In the genomic region with DNA sequence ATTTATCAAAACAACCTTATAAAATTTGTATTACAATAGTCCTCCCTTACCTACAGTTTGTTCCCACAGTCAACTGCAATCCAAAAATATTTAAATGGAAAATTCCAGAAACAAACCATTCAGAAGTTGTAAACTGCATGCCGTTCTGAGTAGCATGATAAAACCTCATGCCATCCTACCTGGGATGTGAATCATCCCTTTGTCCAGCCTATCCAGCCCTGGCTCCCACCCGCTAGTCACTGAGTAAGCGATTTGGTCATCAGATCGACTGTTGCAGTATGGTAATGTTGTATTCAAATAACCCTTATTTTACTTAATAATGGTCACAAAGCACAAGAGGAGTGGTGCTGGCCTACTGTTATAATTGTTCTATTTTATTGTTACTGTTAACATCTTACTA, we compare ENCODE assay signal across 12 cellular contexts.
DNase-seq lines count a peak whose midpoint lies in the region; ATAC-seq, FAIRE-seq and TF ChIP-seq lines count a peak whose summit lies in the region.
"Had no signal": no experiment of that assay in that cellular context is flagged by ENCODE, and none has a peak within 500 bp of the region (broad histone marks: within the 10 kb centered on the region; RNA-seq: fewer than 3 reads in every experiment).

No MANE protein-coding gene starts in this region.

- H3K9me3 ChIP-seq in SK-N-SH (no peaks in the 10 kb centered on the region), small intestine (ENCODE audit: control insufficient read depth, low read depth) (no peaks in the 10 kb centered on the region)

- DNase-seq in HS-5 (ENCODE audit: low read depth), result peak; percentile 22
- no peak for DNase-seq in SK-N-SH
- DNase-seq in glomerular visceral epithelial cell (ENCODE audit: extremely low spot score), result peak; percentile 69
- DNase-seq in small intestine, result peak; percentile 1
- DNase-seq in NCI-H82 treated with DMSO at 0.1 percent for 48 hours (lab: John Stamatoyannopoulos, UW; ENCODE audit: unreplicated experiment), result no peak
- DNase-seq in NCI-H345 treated with DMSO at 0.1 percent for 48 hours (lab: John Stamatoyannopoulos, UW; ENCODE audit: unreplicated experiment), result no peak
- DNase-seq in GM13977 (ENCODE audit: low spot score), result no peak
- DNase-seq: NCI-H1694 treated with DMSO at 0.1 percent for 48 hours; OCI-M1; stimulated activated CD4-positive, alpha-beta T cell treated with anti-CD3 and anti-CD28 coated beads, Interleukin-1b, Interleukin-23, amount 100 ng/mL, for 48 hours had no signal

- no peaks in the 10 kb centered on the region for H4K20me1 ChIP-seq in SK-N-SH (ENCODE audit: insufficient read depth)

- in situ Hi-C loops in GM13977 (cut with MboI; ENCODE audit: low pct_unique_long_range_greater_than_20kb, low sequenced_read_pairs, unreplicated experiment), result no loop called here

- TF ChIP-seq EP300 in SK-N-SH (IDR thresholded peaks at IDR 0.05; ENCODE audit: borderline replicate concordance in 1 of 2, low read depth in 1 of 2, low read length in 1 of 2), result no peak

- H3K79me2 ChIP-seq in SK-N-SH (ENCODE audit: insufficient read depth), result no peaks in the 10 kb centered on the region

- H2AFZ ChIP-seq in SK-N-SH (ENCODE audit: low read depth), result no peak overlapping the region

- H3K36me3 ChIP-seq in SK-N-SH (replicated peaks in 1 of 2; ENCODE audit: control insufficient read depth in 1 of 2, insufficient read depth in 2 of 2, low read length in 1 of 2) (no peaks in the 10 kb centered on the region), small intestine (ENCODE audit: control insufficient read depth in 2 of 2, insufficient read depth in 2 of 2, low read length in 2 of 2) (no peaks in the 10 kb centered on the region)

- no peak overlapping the region for H3K27ac ChIP-seq in SK-N-SH (ENCODE audit: low read depth in 2 of 2, low read length in 1 of 2)
- H3K27ac ChIP-seq in small intestine (ENCODE audit: low read depth in 1 of 2, low read length in 1 of 2), result no peak overlapping the region
- H3K27ac ChIP-seq: HL-60 had no signal

- TF ChIP-seq RAD21 in SK-N-SH (IDR thresholded peaks at IDR 0.05; ENCODE audit: low read length), result no peak

- no peak overlapping the region for H3K4me3 ChIP-seq in SK-N-SH (ENCODE audit: low read depth in 2 of 2, low read length in 1 of 2)
- no peak overlapping the region for H3K4me3 ChIP-seq in small intestine (ENCODE audit: low read depth in 1 of 2, low read length in 2 of 2)

- no peak overlapping the region for H3K4me2 ChIP-seq in SK-N-SH

- CTCF ChIA-PET in SK-N-SH (lab: Yijun Ruan, JAX), result interaction anchor here (0.9 to 1.5 kb wide), 3 partner anchors 9 to 16 kb away, joined by 3 to 4 read pairs (median 3); no protein-coding TSS in a partner anchor

- no peak overlapping the region for H3K9ac ChIP-seq in SK-N-SH

- H3K4me1 ChIP-seq in SK-N-SH (ENCODE audit: control insufficient read depth in 1 of 2, insufficient read depth in 2 of 2, low read depth in 1 of 2, low read length in 1 of 2) (peaks cover 0 to 12% of the 10 kb centered on the region in 2 experiments; a peak in 3 of 4 replicates), small intestine (ENCODE audit: control insufficient read depth in 2 of 2, insufficient read depth in 1 of 2, low read depth in 1 of 2, low read length in 1 of 2) (peaks cover 0 to 5% of the 10 kb centered on the region in 2 donors)

- FAIRE-seq in small intestine (lab: Jason Lieb, UNC), result no peak

- no peak for ATAC-seq in GM18519 (IDR thresholded peaks at IDR 0.05; ENCODE audit: low FRiP score, unreplicated experiment)

- no peaks in the 10 kb centered on the region for H3K9me2 ChIP-seq in SK-N-SH

- WGBS in SK-N-SH (ENCODE audit: low lambda C conversion rate), result 65% methylated on average over 4 of the region's 4 CpGs
- WGBS in small intestine, 3 donors, result 79 to 84% (median 80%) methylated on average over 4 of the region's 4 CpGs

- TF ChIP-seq CTCF in SK-N-SH (IDR thresholded peaks at IDR 0.05), result no peak
- no peak for TF ChIP-seq CTCF in GM13977 (IDR thresholded peaks at IDR 0.05; ENCODE audit: extremely low read depth, insufficient read depth, missing control alignments)

- H3K27me3 ChIP-seq in SK-N-SH (ENCODE audit: insufficient read depth) (no peaks in the 10 kb centered on the region), small intestine (ENCODE audit: control insufficient read depth in 2 of 2, insufficient read depth in 2 of 2, low read length in 2 of 2) (no peaks in the 10 kb centered on the region)

- no peaks in the 10 kb centered on the region for H3F3A ChIP-seq in SK-N-SH (replicated peaks; ENCODE audit: insufficient read depth)

- POLR2A ChIA-PET in SK-N-SH (lab: Yijun Ruan, JAX), result no interaction called here

TF ChIP-seq in SK-N-SH, 30 proteins besides CTCF, POLR2A, EP300 and RAD21 (continues in another document):
- TF ChIP-seq, protein P1, sequence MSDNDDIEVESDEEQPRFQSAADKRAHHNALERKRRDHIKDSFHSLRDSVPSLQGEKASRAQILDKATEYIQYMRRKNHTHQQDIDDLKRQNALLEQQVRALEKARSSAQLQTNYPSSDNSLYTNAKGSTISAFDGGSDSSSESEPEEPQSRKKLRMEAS (IDR thresholded peaks at IDR 0.05; ENCODE audit: low read depth), result 0 out of 2 replicates have a peak, but pooled peaks have one; percentile 45
- TF ChIP-seq JUND (IDR thresholded peaks at IDR 0.05), result peak; percentile 26
- no peak for TF ChIP-seq RXRA (IDR thresholded peaks at IDR 0.05; ENCODE audit: borderline replicate concordance, low read depth)
- TF ChIP-seq, protein P2, sequence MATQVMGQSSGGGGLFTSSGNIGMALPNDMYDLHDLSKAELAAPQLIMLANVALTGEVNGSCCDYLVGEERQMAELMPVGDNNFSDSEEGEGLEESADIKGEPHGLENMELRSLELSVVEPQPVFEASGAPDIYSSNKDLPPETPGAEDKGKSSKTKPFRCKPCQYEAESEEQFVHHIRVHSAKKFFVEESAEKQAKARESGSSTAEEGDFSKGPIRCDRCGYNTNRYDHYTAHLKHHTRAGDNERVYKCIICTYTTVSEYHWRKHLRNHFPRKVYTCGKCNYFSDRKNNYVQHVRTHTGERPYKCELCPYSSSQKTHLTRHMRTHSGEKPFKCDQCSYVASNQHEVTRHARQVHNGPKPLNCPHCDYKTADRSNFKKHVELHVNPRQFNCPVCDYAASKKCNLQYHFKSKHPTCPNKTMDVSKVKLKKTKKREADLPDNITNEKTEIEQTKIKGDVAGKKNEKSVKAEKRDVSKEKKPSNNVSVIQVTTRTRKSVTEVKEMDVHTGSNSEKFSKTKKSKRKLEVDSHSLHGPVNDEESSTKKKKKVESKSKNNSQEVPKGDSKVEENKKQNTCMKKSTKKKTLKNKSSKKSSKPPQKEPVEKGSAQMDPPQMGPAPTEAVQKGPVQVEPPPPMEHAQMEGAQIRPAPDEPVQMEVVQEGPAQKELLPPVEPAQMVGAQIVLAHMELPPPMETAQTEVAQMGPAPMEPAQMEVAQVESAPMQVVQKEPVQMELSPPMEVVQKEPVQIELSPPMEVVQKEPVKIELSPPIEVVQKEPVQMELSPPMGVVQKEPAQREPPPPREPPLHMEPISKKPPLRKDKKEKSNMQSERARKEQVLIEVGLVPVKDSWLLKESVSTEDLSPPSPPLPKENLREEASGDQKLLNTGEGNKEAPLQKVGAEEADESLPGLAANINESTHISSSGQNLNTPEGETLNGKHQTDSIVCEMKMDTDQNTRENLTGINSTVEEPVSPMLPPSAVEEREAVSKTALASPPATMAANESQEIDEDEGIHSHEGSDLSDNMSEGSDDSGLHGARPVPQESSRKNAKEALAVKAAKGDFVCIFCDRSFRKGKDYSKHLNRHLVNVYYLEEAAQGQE (IDR thresholded peaks at IDR 0.05; ENCODE audit: low read depth, low read length), result no peak
- TF ChIP-seq CHD2 (IDR thresholded peaks at IDR 0.05; ENCODE audit: low read length, partially characterized antibody), result no peak
- no peak for TF ChIP-seq NFIC (IDR thresholded peaks at IDR 0.05; ENCODE audit: borderline replicate concordance)
- TF ChIP-seq, protein P3, sequence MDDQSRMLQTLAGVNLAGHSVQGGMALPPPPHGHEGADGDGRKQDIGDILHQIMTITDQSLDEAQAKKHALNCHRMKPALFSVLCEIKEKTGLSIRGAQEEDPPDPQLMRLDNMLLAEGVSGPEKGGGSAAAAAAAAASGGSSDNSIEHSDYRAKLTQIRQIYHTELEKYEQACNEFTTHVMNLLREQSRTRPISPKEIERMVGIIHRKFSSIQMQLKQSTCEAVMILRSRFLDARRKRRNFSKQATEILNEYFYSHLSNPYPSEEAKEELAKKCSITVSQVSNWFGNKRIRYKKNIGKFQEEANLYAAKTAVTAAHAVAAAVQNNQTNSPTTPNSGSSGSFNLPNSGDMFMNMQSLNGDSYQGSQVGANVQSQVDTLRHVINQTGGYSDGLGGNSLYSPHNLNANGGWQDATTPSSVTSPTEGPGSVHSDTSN (IDR thresholded peaks at IDR 0.05), result no peak
- TF ChIP-seq, protein P4, sequence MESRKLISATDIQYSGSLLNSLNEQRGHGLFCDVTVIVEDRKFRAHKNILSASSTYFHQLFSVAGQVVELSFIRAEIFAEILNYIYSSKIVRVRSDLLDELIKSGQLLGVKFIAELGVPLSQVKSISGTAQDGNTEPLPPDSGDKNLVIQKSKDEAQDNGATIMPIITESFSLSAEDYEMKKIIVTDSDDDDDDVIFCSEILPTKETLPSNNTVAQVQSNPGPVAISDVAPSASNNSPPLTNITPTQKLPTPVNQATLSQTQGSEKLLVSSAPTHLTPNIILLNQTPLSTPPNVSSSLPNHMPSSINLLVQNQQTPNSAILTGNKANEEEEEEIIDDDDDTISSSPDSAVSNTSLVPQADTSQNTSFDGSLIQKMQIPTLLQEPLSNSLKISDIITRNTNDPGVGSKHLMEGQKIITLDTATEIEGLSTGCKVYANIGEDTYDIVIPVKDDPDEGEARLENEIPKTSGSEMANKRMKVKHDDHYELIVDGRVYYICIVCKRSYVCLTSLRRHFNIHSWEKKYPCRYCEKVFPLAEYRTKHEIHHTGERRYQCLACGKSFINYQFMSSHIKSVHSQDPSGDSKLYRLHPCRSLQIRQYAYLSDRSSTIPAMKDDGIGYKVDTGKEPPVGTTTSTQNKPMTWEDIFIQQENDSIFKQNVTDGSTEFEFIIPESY (IDR thresholded peaks at IDR 0.05; ENCODE audit: borderline replicate concordance, low read depth), result no peak
- no peak for TF ChIP-seq FOXJ3 (CRISPR knock-in tag; IDR thresholded peaks at IDR 0.05)
- peak; percentile 52; the same call in 1 of the 2 replicates for TF ChIP-seq FOSL2 (IDR thresholded peaks at IDR 0.05; ENCODE audit: borderline replicate concordance, low read depth)
- no peak for TF ChIP-seq RCOR1 (IDR thresholded peaks at IDR 0.05; ENCODE audit: low read length)
- no peak for TF ChIP-seq TCF12 (IDR thresholded peaks at IDR 0.05)
- TF ChIP-seq EZH2phosphoT487 (IDR thresholded peaks at IDR 0.05; ENCODE audit: borderline replicate concordance, low read depth), result no peak
- TF ChIP-seq, protein P5, sequence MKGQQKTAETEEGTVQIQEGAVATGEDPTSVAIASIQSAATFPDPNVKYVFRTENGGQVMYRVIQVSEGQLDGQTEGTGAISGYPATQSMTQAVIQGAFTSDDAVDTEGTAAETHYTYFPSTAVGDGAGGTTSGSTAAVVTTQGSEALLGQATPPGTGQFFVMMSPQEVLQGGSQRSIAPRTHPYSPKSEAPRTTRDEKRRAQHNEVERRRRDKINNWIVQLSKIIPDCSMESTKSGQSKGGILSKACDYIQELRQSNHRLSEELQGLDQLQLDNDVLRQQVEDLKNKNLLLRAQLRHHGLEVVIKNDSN (IDR thresholded peaks at IDR 0.05; ENCODE audit: borderline replicate concordance, low read depth), result no peak

Comparison
In these comparisons a context has a peak if more than half of its experiments do, and no peak if none do; other contexts are left out.
1. DNase-seq: peak in HS-5 (single experiment), glomerular visceral epithelial cell (single experiment) and small intestine (single experiment); none in SK-N-SH (single experiment), NCI-H82 treated with DMSO at 0.1 percent for 48 hours (single experiment), NCI-H345 treated with DMSO at 0.1 percent for 48 hours (single experiment) and GM13977 (single experiment).